19 cellular contexts compared by ENCODE assay signal in genomic region chr7:17516768-17517167, GRCh38.
"Had no signal": no experiment of that assay in that cellular context is flagged by ENCODE, and none has a peak within 500 bp of the region (broad histone marks: within the 10 kb centered on the region; RNA-seq: fewer than 3 reads in every experiment).

No MANE protein-coding gene starts in this region.

- H3K4me1 ChIP-seq: breast epithelium, psoas muscle, spleen had no signal

- DNase-seq: activated CD4-positive, alpha-beta T cell treated with anti-CD3 and anti-CD28 coated beads, Interleukin-2, amount 50 U/mL, for 48 hours; activated effector memory CD4-positive, alpha-beta T cell treated with anti-CD3 and anti-CD28 coated beads, Interleukin-2, amount 50 U/mL, for 16 hours; activated naive CD8-positive, alpha-beta T cell treated with anti-CD3 and anti-CD28 coated beads for 36 hours; activated T-cell treated with anti-CD3 and anti-CD28 coated beads, Interleukin-2, amount 50 U/mL, for 4 hours; anterior cingulate cortex; dermis blood vessel endothelial cell; endodermal cell; erythroblast; left lung; natural killer cell; psoas muscle; right lobe of liver; spleen; stimulated activated CD4-positive, alpha-beta T cell treated with anti-CD3 and anti-CD28 coated beads, Interleukin-1b, Interleukin-23, amount 100 ng/mL, for 48 hours had no signal

- H3K27ac ChIP-seq: breast epithelium, left lung, psoas muscle, right lobe of liver, spleen, tibial nerve, vagina had no signal

- FAIRE-seq: keratinocyte had no signal

- ATAC-seq: activated T-cell treated with anti-CD3 and anti-CD28 coated beads, Interleukin-2, amount 50 U/mL, for 4 hours; left lung; natural killer cell; psoas muscle; right lobe of liver; stimulated activated memory B cell treated with anti-CD40 and anti-IgM and Interleukin-4, amounts not matched to agents 10 μg/mL and 1 μg/mL and 100 μg/mL, for 72 hours had no signal

- H3K9me3 ChIP-seq: breast epithelium, left lung, psoas muscle, right lobe of liver, spleen, tibial nerve, vagina had no signal

- H3K4me3 ChIP-seq: breast epithelium, left lung, psoas muscle, right lobe of liver, spleen, tibial nerve, vagina had no signal
